ENCODE assay signal across 1 cellular context in the genomic region with DNA sequence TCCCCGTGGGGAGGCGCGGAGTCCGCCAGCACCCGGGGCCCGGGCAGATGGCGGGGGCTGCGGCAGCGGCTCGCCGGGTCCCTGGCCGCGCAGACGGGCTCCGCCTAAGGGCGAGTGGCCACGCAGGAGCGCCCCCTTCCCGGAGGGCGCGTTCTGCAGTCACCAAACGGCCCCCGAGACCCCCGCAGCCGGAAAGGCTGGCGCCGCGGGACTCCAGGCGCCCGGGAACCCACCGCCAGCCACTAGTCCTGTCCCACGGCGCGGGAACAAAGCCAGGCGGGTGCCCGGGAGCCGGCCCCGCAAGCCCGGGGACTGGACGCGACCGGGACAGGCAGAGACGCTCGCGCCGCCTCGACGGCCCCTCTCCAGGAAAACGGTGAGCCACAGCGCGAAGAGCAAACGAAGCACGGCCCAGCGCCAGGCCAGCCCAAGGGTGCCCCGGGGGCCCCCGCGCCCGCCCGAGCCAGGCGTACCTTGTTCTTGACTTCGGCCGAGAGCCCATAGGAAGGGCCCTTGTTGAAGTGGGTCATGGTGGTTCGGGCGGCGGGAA.
A peak's percentile ranks its signal among the peaks of the same experiment; 100 is the strongest.
TF ChIP-seq lines count a peak whose summit lies in the region.

No MANE protein-coding gene starts in this region.

TF ChIP-seq in HepG2, 621 proteins besides CTCF, POLR2A, EP300 and RAD21 (continued from another document and continues in another):
- TF ChIP-seq ZNF841 (CRISPR knock-in tag; IDR thresholded peaks at IDR 0.05; ENCODE audit: borderline replicate concordance) (peak; percentile 41; the same call in 1 of the 2 replicates), ZNF558 (CRISPR knock-in tag; IDR thresholded peaks at IDR 0.05; ENCODE audit: borderline replicate concordance) (no peak), PHB2 (IDR thresholded peaks at IDR 0.05; ENCODE audit: partially characterized antibody) (no peak), AHDC1 (CRISPR knock-in tag; IDR thresholded peaks at IDR 0.05; ENCODE audit: borderline replicate concordance) (no peak), ZNF496 (CRISPR knock-in tag; IDR thresholded peaks at IDR 0.05; ENCODE audit: insufficient replicate concordance) (no peak), ZSCAN21 (CRISPR knock-in tag; IDR thresholded peaks at IDR 0.05; ENCODE audit: borderline replicate concordance) (no peak), ZNF207 (IDR thresholded peaks at IDR 0.05; ENCODE audit: borderline replicate concordance) (no peak), HCFC1 (IDR thresholded peaks at IDR 0.05; ENCODE audit: low read depth, low read length) (no peak), HMGXB4 (CRISPR knock-in tag; IDR thresholded peaks at IDR 0.05; ENCODE audit: borderline replicate concordance in 1 of 2, low read depth in 1 of 2) (peak; percentile 90 to 97; a peak in 3 of 4 replicates), ZNF577 (CRISPR knock-in tag; IDR thresholded peaks at IDR 0.05; ENCODE audit: borderline replicate concordance, low read depth) (no peak), ZSCAN9 (CRISPR knock-in tag; IDR thresholded peaks at IDR 0.05; ENCODE audit: borderline replicate concordance) (0 out of 2 replicates have a peak, but pooled peaks have one; percentile 10), SRSF4 (IDR thresholded peaks at IDR 0.05; ENCODE audit: low read depth, low read length, poor library complexity, severe bottlenecking) (no peak), ARID4A (CRISPR knock-in tag; IDR thresholded peaks at IDR 0.05; ENCODE audit: borderline replicate concordance) (no peak; the same call in 1 of the 2 replicates), ONECUT2 (CRISPR knock-in tag; IDR thresholded peaks at IDR 0.05) (no peak), ZBTB7B (CRISPR knock-in tag; IDR thresholded peaks at IDR 0.05) (peak; percentile 91), ZSCAN31 (CRISPR knock-in tag; IDR thresholded peaks at IDR 0.05; ENCODE audit: low read depth) (no peak), NFE2 (CRISPR knock-in tag; IDR thresholded peaks at IDR 0.05) (no peak), ZSCAN12 (CRISPR knock-in tag; IDR thresholded peaks at IDR 0.05) (no peak), FOXJ3 (CRISPR knock-in tag; IDR thresholded peaks at IDR 0.05; ENCODE audit: borderline replicate concordance) (no peak), RAD51 (IDR thresholded peaks at IDR 0.05; ENCODE audit: borderline replicate concordance) (no peak), ZNF761 (CRISPR knock-in tag; conservative IDR thresholded peaks at IDR 0.05) (no peak), AKAP8 (CRISPR knock-in tag; IDR thresholded peaks at IDR 0.05) (no peak), BRCA1 (CRISPR knock-in tag; IDR thresholded peaks at IDR 0.05) (no peak; the same call in 1 of the 2 replicates), ZNF282 (IDR thresholded peaks at IDR 0.05; ENCODE audit: partially characterized antibody) (no peak), GATAD2A (CRISPR knock-in tag; IDR thresholded peaks at IDR 0.05) (no peak), RFX1 (IDR thresholded peaks at IDR 0.05) (no peak), ZNF883 (CRISPR knock-in tag; IDR thresholded peaks at IDR 0.05; ENCODE audit: not compliant biosample characterization) (no peak), FOSL2 (CRISPR knock-in tag; IDR thresholded peaks at IDR 0.05) (no peak), ZFP41 (CRISPR knock-in tag; IDR thresholded peaks at IDR 0.05; ENCODE audit: borderline replicate concordance) (no peak)
- TF ChIP-seq, protein P1, sequence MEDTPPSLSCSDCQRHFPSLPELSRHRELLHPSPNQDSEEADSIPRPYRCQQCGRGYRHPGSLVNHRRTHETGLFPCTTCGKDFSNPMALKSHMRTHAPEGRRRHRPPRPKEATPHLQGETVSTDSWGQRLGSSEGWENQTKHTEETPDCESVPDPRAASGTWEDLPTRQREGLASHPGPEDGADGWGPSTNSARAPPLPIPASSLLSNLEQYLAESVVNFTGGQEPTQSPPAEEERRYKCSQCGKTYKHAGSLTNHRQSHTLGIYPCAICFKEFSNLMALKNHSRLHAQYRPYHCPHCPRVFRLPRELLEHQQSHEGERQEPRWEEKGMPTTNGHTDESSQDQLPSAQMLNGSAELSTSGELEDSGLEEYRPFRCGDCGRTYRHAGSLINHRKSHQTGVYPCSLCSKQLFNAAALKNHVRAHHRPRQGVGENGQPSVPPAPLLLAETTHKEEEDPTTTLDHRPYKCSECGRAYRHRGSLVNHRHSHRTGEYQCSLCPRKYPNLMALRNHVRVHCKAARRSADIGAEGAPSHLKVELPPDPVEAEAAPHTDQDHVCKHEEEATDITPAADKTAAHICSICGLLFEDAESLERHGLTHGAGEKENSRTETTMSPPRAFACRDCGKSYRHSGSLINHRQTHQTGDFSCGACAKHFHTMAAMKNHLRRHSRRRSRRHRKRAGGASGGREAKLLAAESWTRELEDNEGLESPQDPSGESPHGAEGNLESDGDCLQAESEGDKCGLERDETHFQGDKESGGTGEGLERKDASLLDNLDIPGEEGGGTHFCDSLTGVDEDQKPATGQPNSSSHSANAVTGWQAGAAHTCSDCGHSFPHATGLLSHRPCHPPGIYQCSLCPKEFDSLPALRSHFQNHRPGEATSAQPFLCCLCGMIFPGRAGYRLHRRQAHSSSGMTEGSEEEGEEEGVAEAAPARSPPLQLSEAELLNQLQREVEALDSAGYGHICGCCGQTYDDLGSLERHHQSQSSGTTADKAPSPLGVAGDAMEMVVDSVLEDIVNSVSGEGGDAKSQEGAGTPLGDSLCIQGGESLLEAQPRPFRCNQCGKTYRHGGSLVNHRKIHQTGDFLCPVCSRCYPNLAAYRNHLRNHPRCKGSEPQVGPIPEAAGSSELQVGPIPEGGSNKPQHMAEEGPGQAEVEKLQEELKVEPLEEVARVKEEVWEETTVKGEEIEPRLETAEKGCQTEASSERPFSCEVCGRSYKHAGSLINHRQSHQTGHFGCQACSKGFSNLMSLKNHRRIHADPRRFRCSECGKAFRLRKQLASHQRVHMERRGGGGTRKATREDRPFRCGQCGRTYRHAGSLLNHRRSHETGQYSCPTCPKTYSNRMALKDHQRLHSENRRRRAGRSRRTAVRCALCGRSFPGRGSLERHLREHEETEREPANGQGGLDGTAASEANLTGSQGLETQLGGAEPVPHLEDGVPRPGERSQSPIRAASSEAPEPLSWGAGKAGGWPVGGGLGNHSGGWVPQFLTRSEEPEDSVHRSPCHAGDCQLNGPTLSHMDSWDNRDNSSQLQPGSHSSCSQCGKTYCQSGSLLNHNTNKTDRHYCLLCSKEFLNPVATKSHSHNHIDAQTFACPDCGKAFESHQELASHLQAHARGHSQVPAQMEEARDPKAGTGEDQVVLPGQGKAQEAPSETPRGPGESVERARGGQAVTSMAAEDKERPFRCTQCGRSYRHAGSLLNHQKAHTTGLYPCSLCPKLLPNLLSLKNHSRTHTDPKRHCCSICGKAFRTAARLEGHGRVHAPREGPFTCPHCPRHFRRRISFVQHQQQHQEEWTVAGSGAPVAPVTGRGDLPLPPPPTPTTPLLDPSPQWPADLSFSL (CRISPR knock-in tag; IDR thresholded peaks at IDR 0.05), result no peak
- TF ChIP-seq, protein P2, sequence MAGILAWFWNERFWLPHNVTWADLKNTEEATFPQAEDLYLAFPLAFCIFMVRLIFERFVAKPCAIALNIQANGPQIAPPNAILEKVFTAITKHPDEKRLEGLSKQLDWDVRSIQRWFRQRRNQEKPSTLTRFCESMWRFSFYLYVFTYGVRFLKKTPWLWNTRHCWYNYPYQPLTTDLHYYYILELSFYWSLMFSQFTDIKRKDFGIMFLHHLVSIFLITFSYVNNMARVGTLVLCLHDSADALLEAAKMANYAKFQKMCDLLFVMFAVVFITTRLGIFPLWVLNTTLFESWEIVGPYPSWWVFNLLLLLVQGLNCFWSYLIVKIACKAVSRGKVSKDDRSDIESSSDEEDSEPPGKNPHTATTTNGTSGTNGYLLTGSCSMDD (CRISPR knock-in tag; IDR thresholded peaks at IDR 0.05), result no peak
- TF ChIP-seq, protein P3, sequence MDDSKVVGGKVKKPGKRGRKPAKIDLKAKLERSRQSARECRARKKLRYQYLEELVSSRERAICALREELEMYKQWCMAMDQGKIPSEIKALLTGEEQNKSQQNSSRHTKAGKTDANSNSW (CRISPR knock-in tag; IDR thresholded peaks at IDR 0.05; ENCODE audit: borderline replicate concordance), result no peak
- TF ChIP-seq, protein P4, sequence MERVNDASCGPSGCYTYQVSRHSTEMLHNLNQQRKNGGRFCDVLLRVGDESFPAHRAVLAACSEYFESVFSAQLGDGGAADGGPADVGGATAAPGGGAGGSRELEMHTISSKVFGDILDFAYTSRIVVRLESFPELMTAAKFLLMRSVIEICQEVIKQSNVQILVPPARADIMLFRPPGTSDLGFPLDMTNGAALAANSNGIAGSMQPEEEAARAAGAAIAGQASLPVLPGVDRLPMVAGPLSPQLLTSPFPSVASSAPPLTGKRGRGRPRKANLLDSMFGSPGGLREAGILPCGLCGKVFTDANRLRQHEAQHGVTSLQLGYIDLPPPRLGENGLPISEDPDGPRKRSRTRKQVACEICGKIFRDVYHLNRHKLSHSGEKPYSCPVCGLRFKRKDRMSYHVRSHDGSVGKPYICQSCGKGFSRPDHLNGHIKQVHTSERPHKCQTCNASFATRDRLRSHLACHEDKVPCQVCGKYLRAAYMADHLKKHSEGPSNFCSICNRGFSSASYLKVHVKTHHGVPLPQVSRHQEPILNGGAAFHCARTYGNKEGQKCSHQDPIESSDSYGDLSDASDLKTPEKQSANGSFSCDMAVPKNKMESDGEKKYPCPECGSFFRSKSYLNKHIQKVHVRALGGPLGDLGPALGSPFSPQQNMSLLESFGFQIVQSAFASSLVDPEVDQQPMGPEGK (CRISPR knock-in tag; IDR thresholded peaks at IDR 0.05), result peak; percentile 80; the same call in 1 of the 2 replicates
